ENCODE assay signal across 21 cellular contexts in the genomic region with DNA sequence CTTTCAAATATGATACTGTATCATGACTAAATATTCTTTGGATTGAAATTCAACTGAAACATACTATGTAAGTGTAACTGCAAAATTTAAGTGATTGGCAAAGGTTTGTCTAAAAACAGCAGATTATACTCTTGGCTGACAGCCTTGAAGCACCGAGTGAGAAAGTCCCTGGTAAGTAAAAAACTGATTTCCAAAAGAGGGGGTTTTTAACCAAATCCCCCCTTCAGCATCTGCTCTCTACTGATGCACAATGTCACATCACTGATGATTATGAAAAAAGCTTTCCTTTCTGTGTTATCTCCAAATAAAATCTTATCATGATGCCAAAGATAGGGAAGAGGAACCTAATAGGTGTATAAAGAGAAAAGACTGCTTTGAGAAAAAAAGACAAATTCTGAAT.
DNase-seq lines count a peak whose midpoint lies in the region; ATAC-seq, FAIRE-seq and TF ChIP-seq lines count a peak whose summit lies in the region.
"Had no signal": no experiment of that assay in that cellular context is flagged by ENCODE, and none has a peak within 500 bp of the region (broad histone marks: within the 10 kb centered on the region; RNA-seq: fewer than 3 reads in every experiment).

No MANE protein-coding gene starts in this region.

- BruUV-seq in OCI-LY7 (replicated peaks; lab: Mats Ljungman, UMichigan): no TSS peak

- POLR2A ChIA-PET in OCI-LY7 (lab: Charles Lee): no interaction called here

- H3K27me3 Mint-ChIP-seq in stimulated activated memory B cell treated with anti-CD40 and anti-IgM and Interleukin-4, amounts not matched to agents 10 μg/mL and 1 μg/mL and 100 μg/mL, for 72 hours: no peaks in the 10 kb centered on the region

- H3K4me3 Mint-ChIP-seq in stimulated activated memory B cell treated with anti-CD40 and anti-IgM and Interleukin-4, amounts not matched to agents 10 μg/mL and 1 μg/mL and 100 μg/mL, for 72 hours: peak overlapping the region; percentile 32
- H3K4me3 Mint-ChIP-seq: CD8-positive, alpha-beta T cell had no signal

- H3K9me3 Mint-ChIP-seq in stimulated activated memory B cell treated with anti-CD40 and anti-IgM and Interleukin-4, amounts not matched to agents 10 μg/mL and 1 μg/mL and 100 μg/mL, for 72 hours: no peaks in the 10 kb centered on the region
- H3K9me3 Mint-ChIP-seq: CD8-positive, alpha-beta T cell had no signal

- DNase-seq in GM18507 (ENCODE audit: extremely low spot score, insufficient read length, low read depth) (no peak), OCI-LY7 (ENCODE audit: low spot score) (no peak), NCI-H187 (lab: John Stamatoyannopoulos, UW) (no peak), mucosa of descending colon (no peak)
- DNase-seq: CD8-positive, alpha-beta T cell; KBM-7; MV-4-11; NCI-H1417; NCI-H187 treated with DMSO at 0.1 percent for 48 hours; NCI-H226; NCI-H524; NCI-H82; PC-3; RPMI8226; SHP77 treated with DMSO at 0.1 percent for 48 hours; T-helper 1 cell had no signal

- no peak overlapping the region for H3K27ac ChIP-seq in OCI-LY7 (ENCODE audit: low read depth, low read length, poor library complexity, severe bottlenecking)

- TF ChIP-seq CTCF in OCI-LY7 (conservative IDR thresholded peaks at IDR 0.05; ENCODE audit: low read length) (no peak), mucosa of descending colon (IDR thresholded peaks at IDR 0.05) (no peak)

- H3K4me1 Mint-ChIP-seq in stimulated activated memory B cell treated with anti-CD40 and anti-IgM and Interleukin-4, amounts not matched to agents 10 μg/mL and 1 μg/mL and 100 μg/mL, for 72 hours: peaks cover 71% of the 10 kb centered on the region

- 0 out of 2 replicates have a peak overlapping the region, but pooled peaks have one; percentile 3 for H2AFZ ChIP-seq in OCI-LY7 (ENCODE audit: low read length)

- H3K36me3 ChIP-seq in OCI-LY7 (ENCODE audit: insufficient read depth, low read length): no peaks in the 10 kb centered on the region
- H3K36me3 ChIP-seq in mucosa of descending colon (ENCODE audit: low read depth): no peaks in the 10 kb centered on the region

- H3K9me2 ChIP-seq in OCI-LY7 (ENCODE audit: insufficient read depth, low read length): no peaks in the 10 kb centered on the region

- H3K79me2 ChIP-seq in OCI-LY7 (ENCODE audit: insufficient read depth, low read depth, low read length): no peaks in the 10 kb centered on the region

- H3K27ac Mint-ChIP-seq in stimulated activated memory B cell treated with anti-CD40 and anti-IgM and Interleukin-4, amounts not matched to agents 10 μg/mL and 1 μg/mL and 100 μg/mL, for 72 hours: peak overlapping the region; percentile 92
- H3K27ac Mint-ChIP-seq: CD8-positive, alpha-beta T cell had no signal

- CTCF ChIA-PET in OCI-LY7 (lab: Charles Lee; ENCODE audit: unreplicated experiment): no interaction called here

- FAIRE-seq in GM18507 (lab: Jason Lieb, UNC): peak; percentile 59
- FAIRE-seq: D721Med had no signal

- ATAC-seq in HG02610 (IDR thresholded peaks at IDR 0.05; ENCODE audit: unreplicated experiment) (peak; percentile 44), HG02981 (IDR thresholded peaks at IDR 0.05; ENCODE audit: unreplicated experiment) (no peak), mucosa of descending colon (no peak)
- peak; percentile 51 for ATAC-seq in stimulated activated memory B cell treated with anti-CD40 and anti-IgM and Interleukin-4, amounts not matched to agents 10 μg/mL and 1 μg/mL and 100 μg/mL, for 72 hours
- ATAC-seq: CD8-positive, alpha-beta T cell; PC-3 had no signal

- no peaks in the 10 kb centered on the region for H4K20me1 ChIP-seq in OCI-LY7 (ENCODE audit: insufficient read depth, low read length)

- H3K4me2 ChIP-seq in OCI-LY7 (ENCODE audit: low read length): no peak overlapping the region

- peaks cover 19% of the 10 kb centered on the region for H3K4me1 ChIP-seq in OCI-LY7 (ENCODE audit: insufficient read depth, low read length, poor library complexity, severe bottlenecking)
- no peaks in the 10 kb centered on the region for H3K4me1 ChIP-seq in mucosa of descending colon (ENCODE audit: low read depth)

- intact Hi-C loops in OCI-LY7 (cut with micrococcal nuclease; ENCODE audit: unreplicated experiment): no loop called here
- intact Hi-C loops in mucosa of descending colon (cut with DNase I, micrococcal nuclease): no loop called here

- H3K4me3 ChIP-seq in OCI-LY7 (ENCODE audit: low read depth, low read length, poor library complexity, severe bottlenecking) (no peak overlapping the region), mucosa of descending colon (no peak overlapping the region)
- H3K4me3 ChIP-seq: BLaER1 treated with 17β-estradiol and CSF1 and Interleukin-3, amounts not matched to agents 10 nM and 100 nM had no signal

- H3K36me3 Mint-ChIP-seq in stimulated activated memory B cell treated with anti-CD40 and anti-IgM and Interleukin-4, amounts not matched to agents 10 μg/mL and 1 μg/mL and 100 μg/mL, for 72 hours: peaks cover 74% of the 10 kb centered on the region
- H3K36me3 Mint-ChIP-seq: CD8-positive, alpha-beta T cell had no signal

- H3K9me3 ChIP-seq in OCI-LY7 (ENCODE audit: low read length): no peaks in the 10 kb centered on the region
- no peaks in the 10 kb centered on the region for H3K9me3 ChIP-seq in mucosa of descending colon
- H3K9me3 ChIP-seq: BLaER1 treated with 17β-estradiol and CSF1 and Interleukin-3, amounts not matched to agents 10 nM and 100 nM had no signal

Comparison
In these comparisons a context has a peak if more than half of its experiments do, and no peak if none do; other contexts are left out.
1. ATAC-seq: peak in HG02610 (single experiment) and stimulated activated memory B cell treated with anti-CD40 and anti-IgM and Interleukin-4, amounts not matched to agents 10 μg/mL and 1 μg/mL and 100 μg/mL, for 72 hours (single experiment); none in HG02981 (single experiment) and mucosa of descending colon (single experiment).